23 cellular contexts compared by ENCODE assay signal in the genomic region with DNA sequence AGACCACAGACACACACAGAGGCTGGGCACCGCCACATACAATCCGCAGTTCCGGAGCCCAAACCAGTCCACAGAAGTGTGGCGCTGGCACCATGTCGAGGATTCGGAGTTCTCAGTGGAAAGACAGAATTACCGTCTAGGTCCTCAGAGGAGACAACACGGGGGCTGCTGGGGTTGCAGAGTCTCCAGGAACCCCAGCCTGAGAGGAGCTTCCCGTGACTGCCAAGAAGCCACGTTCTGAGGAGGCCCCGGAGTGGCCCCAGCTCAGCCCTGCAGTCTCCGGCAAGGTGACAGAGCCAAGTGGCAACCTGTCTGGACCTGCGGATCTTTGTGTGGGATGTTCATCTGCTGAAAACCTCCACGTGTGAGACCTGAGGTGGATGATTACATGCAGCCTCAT. TPM values are rescaled to one million over a fixed set of nuclear protein-coding genes. Genes with fewer than 3 reads are reported as not detected.
"Had no signal": no experiment of that assay in that cellular context is flagged by ENCODE, and none has a peak within 500 bp of the region (broad histone marks: within the 10 kb centered on the region; RNA-seq: fewer than 3 reads in every experiment).

No MANE protein-coding gene starts in this region.

- H3K27ac Mint-ChIP-seq: activated CD8-positive, alpha-beta T cell treated with anti-CD3 and anti-CD28 coated beads for 36 hours; activated naive CD8-positive, alpha-beta T cell treated with anti-CD3 and anti-CD28 coated beads, Interleukin-2, amount 10 ng/mL, durations not matched to agents 7 days and 5 days; T-helper 1 cell treated with Interleukin-12 subunit alpha and Interleukin-12 subunit beta and Interleukin-4 antibody, amounts not matched to agents 30 μg/mL and 1 μg/mL, for 36 hours had no signal

- H3K27me3 ChIP-seq: adrenal gland, breast epithelium, MG63, SJSA1 had no signal

- H3K9me3 ChIP-seq: adrenal gland, breast epithelium, MG63, SJSA1 had no signal

- ATAC-seq: activated CD4-positive, CD25-positive, alpha-beta regulatory T cell treated with anti-CD3 and anti-CD28 coated beads, Interleukin-2, amount 50 U/mL, for 24 hours; activated CD8-positive, alpha-beta T cell treated with anti-CD3 and anti-CD28 coated beads for 36 hours had no signal

- H3K4me3 ChIP-seq: adrenal gland, breast epithelium, MG63, SJSA1 had no signal

- H3K9me3 Mint-ChIP-seq: activated CD8-positive, alpha-beta T cell treated with anti-CD3 and anti-CD28 coated beads for 36 hours; activated naive CD8-positive, alpha-beta T cell treated with anti-CD3 and anti-CD28 coated beads, Interleukin-2, amount 10 ng/mL, durations not matched to agents 7 days and 5 days; T-helper 1 cell treated with Interleukin-12 subunit alpha and Interleukin-12 subunit beta and Interleukin-4 antibody, amounts not matched to agents 30 μg/mL and 1 μg/mL, for 36 hours had no signal

- H3K4me1 ChIP-seq: breast epithelium, SJSA1 had no signal

- H3K27ac ChIP-seq: adrenal gland, breast epithelium, SJSA1 had no signal

- DNase-seq: activated CD4-positive, alpha-beta T cell treated with anti-CD3 and anti-CD28 coated beads for 4 hours; activated CD8-positive, alpha-beta memory T cell treated with anti-CD3 and anti-CD28 coated beads, Interleukin-2, amount 50 U/mL, for 4 hours; activated CD8-positive, alpha-beta T cell treated with anti-CD3 and anti-CD28 coated beads for 36 hours; activated naive CD4-positive, alpha-beta T cell treated with anti-CD3 and anti-CD28 coated beads, Interleukin-2, amount 50 U/mL, for 16 hours; activated naive CD8-positive, alpha-beta T cell treated with anti-CD3 and anti-CD28 coated beads, Interleukin-2, amount 10 ng/mL, durations not matched to agents 7 days and 5 days; anterior cingulate cortex; MG63; MV-4-11; NCI-H1105; NCI-H1436; NCI-H1694 treated with DMSO at 0.1 percent for 48 hours; NCI-H2029 treated with DMSO at 0.1 percent for 48 hours; NCI-H345; NCI-H510A; NCI-H526 treated with DMSO at 0.1 percent for 48 hours; NCI-H82; SHP77 had no signal

- H3K4me3 Mint-ChIP-seq: activated CD8-positive, alpha-beta T cell treated with anti-CD3 and anti-CD28 coated beads for 36 hours; activated naive CD8-positive, alpha-beta T cell treated with anti-CD3 and anti-CD28 coated beads, Interleukin-2, amount 10 ng/mL, durations not matched to agents 7 days and 5 days; T-helper 1 cell treated with Interleukin-12 subunit alpha and Interleukin-12 subunit beta and Interleukin-4 antibody, amounts not matched to agents 30 μg/mL and 1 μg/mL, for 36 hours had no signal

- H3K36me3 Mint-ChIP-seq: activated naive CD8-positive, alpha-beta T cell treated with anti-CD3 and anti-CD28 coated beads, Interleukin-2, amount 10 ng/mL, durations not matched to agents 7 days and 5 days had no signal

- H3K27me3 Mint-ChIP-seq: activated CD8-positive, alpha-beta T cell treated with anti-CD3 and anti-CD28 coated beads for 36 hours; activated naive CD8-positive, alpha-beta T cell treated with anti-CD3 and anti-CD28 coated beads, Interleukin-2, amount 10 ng/mL, durations not matched to agents 7 days and 5 days had no signal

- H3K4me1 Mint-ChIP-seq: activated naive CD8-positive, alpha-beta T cell treated with anti-CD3 and anti-CD28 coated beads, Interleukin-2, amount 10 ng/mL, durations not matched to agents 7 days and 5 days had no signal

RNA-seq across cellular contexts. Expression of a gene that starts 7.3 kb away (rescaled TPM):
- total RNA-seq: RPMI7951 had no signal
